12 cellular contexts compared by ENCODE assay signal in genomic region chr17:81064746-81065475, GRCh38. TPM values are rescaled to one million over a fixed set of nuclear protein-coding genes. Genes with fewer than 3 reads are reported as not detected.
A peak's percentile ranks its signal among the peaks of the same experiment; 100 is the strongest.
DNase-seq lines count a peak whose midpoint lies in the region; ATAC-seq and TF ChIP-seq lines count a peak whose summit lies in the region.
"Had no signal": no experiment of that assay in that cellular context is flagged by ENCODE, and none has a peak within 500 bp of the region (broad histone marks: within the 10 kb centered on the region; RNA-seq: fewer than 3 reads in every experiment).

No MANE protein-coding gene starts in this region.

- DNase-seq in AG04449 (ENCODE audit: low read depth, low spot score) (peak; percentile 36), RWPE2 (ENCODE audit: low spot score) (no peak), fibroblast of peridontal ligament (ENCODE audit: extremely low read depth) (peak; percentile 55), nephron progenitor cell (no peak)
- DNase-seq in activated T-cell treated with anti-CD3 and anti-CD28 coated beads, Interleukin-2, amount 50 U/mL, for 1 hour: no peak
- no peak for DNase-seq in activated CD8-positive, alpha-beta T cell treated with anti-CD3 and anti-CD28 coated beads, Interleukin-2, amount 10 ng/mL, durations not matched to agents 7 days and 5 days
- no peak for DNase-seq in activated naive CD4-positive, alpha-beta T cell (lab: John Stamatoyannopoulos, UW)
- DNase-seq: NCI-H146; stimulated activated CD4-positive, alpha-beta T cell treated with anti-CD3 and anti-CD28 coated beads, Interleukin-2, amount 100 ng/mL, for 24 hours; transverse colon had no signal

- TF ChIP-seq CTCF in AG04449 (IDR thresholded peaks at IDR 0.05; ENCODE audit: insufficient read depth, low read length, missing control alignments) (no peak), RWPE2 (IDR thresholded peaks at IDR 0.05; ENCODE audit: poor library complexity, severe bottlenecking) (no peak), nephron progenitor cell (IDR thresholded peaks at IDR 0.05) (no peak)

- peak overlapping the region; percentile 55 for H3K27ac ChIP-seq in RWPE2 (ENCODE audit: poor library complexity, severe bottlenecking)

- POLR2A ChIA-PET in AG04449 (lab: Yijun Ruan, JAX): interaction anchor here (0.6 to 2.3 kb wide), 7 partner anchors 11 to 349 kb away, joined by 3 to 8 read pairs (median 3); no protein-coding TSS in a partner anchor
- POLR2A ChIA-PET in activated CD8-positive, alpha-beta T cell treated with anti-CD3 and anti-CD28 coated beads, Interleukin-2, amount 10 ng/mL, durations not matched to agents 7 days and 5 days (lab: Charles Lee): no interaction called here

- no peaks in the 10 kb centered on the region for H3K27me3 ChIP-seq in RWPE2 (ENCODE audit: insufficient read depth, poor library complexity, severe bottlenecking)
- H3K27me3 ChIP-seq: transverse colon had no signal

- no peak overlapping the region for H3K4me3 Mint-ChIP-seq in nephron progenitor cell
- H3K4me3 Mint-ChIP-seq in activated CD8-positive, alpha-beta T cell treated with anti-CD3 and anti-CD28 coated beads, Interleukin-2, amount 10 ng/mL, durations not matched to agents 7 days and 5 days: no peak overlapping the region
- H3K4me3 Mint-ChIP-seq: central memory CD8-positive, alpha-beta T cell had no signal

- H3K4me1 Mint-ChIP-seq in nephron progenitor cell: peaks cover 33% of the 10 kb centered on the region
- H3K4me1 Mint-ChIP-seq in activated CD8-positive, alpha-beta T cell treated with anti-CD3 and anti-CD28 coated beads, Interleukin-2, amount 10 ng/mL, durations not matched to agents 7 days and 5 days (ENCODE audit: low read depth): peaks cover 2% of the 10 kb centered on the region
- H3K4me1 Mint-ChIP-seq: central memory CD8-positive, alpha-beta T cell had no signal

- peak overlapping the region; percentile 78 for H3K27ac Mint-ChIP-seq in nephron progenitor cell
- H3K27ac Mint-ChIP-seq in activated CD8-positive, alpha-beta T cell treated with anti-CD3 and anti-CD28 coated beads, Interleukin-2, amount 10 ng/mL, durations not matched to agents 7 days and 5 days: no peak overlapping the region

- peaks cover 29% of the 10 kb centered on the region for H3K36me3 Mint-ChIP-seq in nephron progenitor cell (ENCODE audit: low read depth)
- no peaks in the 10 kb centered on the region for H3K36me3 Mint-ChIP-seq in activated CD8-positive, alpha-beta T cell treated with anti-CD3 and anti-CD28 coated beads, Interleukin-2, amount 10 ng/mL, durations not matched to agents 7 days and 5 days (ENCODE audit: low read depth)

- CTCF ChIA-PET in AG04449 (lab: Yijun Ruan, JAX): interaction anchor here (1.6 to 2.8 kb wide), 3 partner anchors 32 to 41 kb away, joined by 7 to 16 read pairs (median 8); no protein-coding TSS in a partner anchor
- CTCF ChIA-PET in activated CD8-positive, alpha-beta T cell treated with anti-CD3 and anti-CD28 coated beads, Interleukin-2, amount 10 ng/mL, durations not matched to agents 7 days and 5 days (lab: Charles Lee): interaction anchor here (1.7 to 2.0 kb wide), 2 partner anchors 16 to 37 kb away, joined by 3 to 6 read pairs; no protein-coding TSS in a partner anchor

- no peaks in the 10 kb centered on the region for H3K9me3 ChIP-seq in RWPE2 (ENCODE audit: severe bottlenecking)
- H3K9me3 ChIP-seq: transverse colon had no signal

- ATAC-seq in RWPE2 (ENCODE audit: low read depth) (peak; percentile 66), GM21825 (IDR thresholded peaks at IDR 0.05; ENCODE audit: unreplicated experiment) (no peak)
- no peak for ATAC-seq in activated CD8-positive, alpha-beta T cell treated with anti-CD3 and anti-CD28 coated beads, Interleukin-2, amount 10 ng/mL, durations not matched to agents 7 days and 5 days

- H3K4me3 ChIP-seq in AG04449 (ENCODE audit: low read depth, low read length): no peak overlapping the region
- no peak overlapping the region for H3K4me3 ChIP-seq in RWPE2 (ENCODE audit: severe bottlenecking)
- H3K4me3 ChIP-seq: transverse colon had no signal

- no peaks in the 10 kb centered on the region for H3K9me3 Mint-ChIP-seq in nephron progenitor cell
- H3K9me3 Mint-ChIP-seq in activated CD8-positive, alpha-beta T cell treated with anti-CD3 and anti-CD28 coated beads, Interleukin-2, amount 10 ng/mL, durations not matched to agents 7 days and 5 days (ENCODE audit: insufficient read depth): no peaks in the 10 kb centered on the region
- H3K9me3 Mint-ChIP-seq: central memory CD8-positive, alpha-beta T cell had no signal

- H3K4me1 ChIP-seq in RWPE2 (ENCODE audit: insufficient read depth, poor library complexity, severe bottlenecking): peaks cover 36% of the 10 kb centered on the region

- peaks cover 65% of the 10 kb centered on the region for H3K36me3 ChIP-seq in RWPE2 (ENCODE audit: low read depth)
- H3K36me3 ChIP-seq: transverse colon had no signal

- peaks cover 6% of the 10 kb centered on the region for H3K27me3 Mint-ChIP-seq in nephron progenitor cell (ENCODE audit: low read depth, poor library complexity)
- no peaks in the 10 kb centered on the region for H3K27me3 Mint-ChIP-seq in activated CD8-positive, alpha-beta T cell treated with anti-CD3 and anti-CD28 coated beads, Interleukin-2, amount 10 ng/mL, durations not matched to agents 7 days and 5 days (ENCODE audit: low read depth)
- H3K27me3 Mint-ChIP-seq: central memory CD8-positive, alpha-beta T cell had no signal

RNA-seq across cellular contexts. Expression of gene BAIAP2, which starts 30.0 kb away (rescaled TPM):
- 1 to 10 TPM; 5.0 to 5.8 TPM for total RNA-seq in activated CD8-positive, alpha-beta T cell treated with anti-CD3 and anti-CD28 coated beads, Interleukin-2, amount 10 ng/mL, durations not matched to agents 7 days and 5 days

Comparison
In these comparisons a context has a peak if more than half of its experiments do, and no peak if none do; other contexts are left out.
1. DNase-seq: peak in AG04449 (single experiment) and fibroblast of peridontal ligament (single experiment); none in RWPE2 (single experiment), nephron progenitor cell (single experiment), activated T-cell treated with anti-CD3 and anti-CD28 coated beads, Interleukin-2, amount 50 U/mL, for 1 hour (single experiment), activated CD8-positive, alpha-beta T cell treated with anti-CD3 and anti-CD28 coated beads, Interleukin-2, amount 10 ng/mL, durations not matched to agents 7 days and 5 days (single experiment) and activated naive CD4-positive, alpha-beta T cell (0 of 4).